Comparison of ENCODE assay signal across 8 cellular contexts in genomic region chr5:139708877-139709586, GRCh38.
DNase-seq lines count a peak whose midpoint lies in the region; ATAC-seq and TF ChIP-seq lines count a peak whose summit lies in the region.

No MANE protein-coding gene starts in this region.

- peak overlapping the region in 1 of 2 donors; percentile 47 for H3K27ac ChIP-seq in uterus

- no peak for ATAC-seq in activated T-cell treated with anti-CD3 and anti-CD28 coated beads, Interleukin-2, amount 50 U/mL, for 4 hours
- no peak for ATAC-seq in HG03025 (IDR thresholded peaks at IDR 0.05; ENCODE audit: low FRiP score, unreplicated experiment)
- no peak for ATAC-seq in GM19455 (IDR thresholded peaks at IDR 0.05; ENCODE audit: unreplicated experiment)

- H3K4me1 ChIP-seq in uterus: peaks cover 0 to 11% of the 10 kb centered on the region in 2 donors

- no peaks in the 10 kb centered on the region for H3K36me3 Mint-ChIP-seq in activated T-cell treated with anti-CD3 and anti-CD28 coated beads, Interleukin-2, amount 50 U/mL, for 4 hours (ENCODE audit: insufficient read depth)

- H3K27me3 Mint-ChIP-seq in activated T-cell treated with anti-CD3 and anti-CD28 coated beads, Interleukin-2, amount 50 U/mL, for 4 hours (ENCODE audit: low read depth): peaks cover 7% of the 10 kb centered on the region

- H3K9me3 Mint-ChIP-seq in activated T-cell treated with anti-CD3 and anti-CD28 coated beads, Interleukin-2, amount 50 U/mL, for 4 hours: no peaks in the 10 kb centered on the region

- peak in 1 of 2 donors; percentile 9 for TF ChIP-seq POLR2A in uterus (IDR thresholded peaks at IDR 0.05)

- H3K4me3 ChIP-seq in epithelial cell of proximal tubule (ENCODE audit: low read depth, low read length): peak overlapping the region; percentile 43
- peak overlapping the region; percentile 10 to 11 for H3K4me3 ChIP-seq in uterus

- peaks cover 30% of the 10 kb centered on the region for H3K4me1 Mint-ChIP-seq in activated T-cell treated with anti-CD3 and anti-CD28 coated beads, Interleukin-2, amount 50 U/mL, for 4 hours (ENCODE audit: low read depth)

- intact Hi-C loops in uterus (cut with DNase I; ENCODE audit: low total_unique reads): no loop called here

- TF ChIP-seq CTCF in epithelial cell of proximal tubule (conservative IDR thresholded peaks at IDR 0.05; ENCODE audit: low read depth, low read length): no peak
- TF ChIP-seq CTCF in uterus (IDR thresholded peaks at IDR 0.05): no peak

- H3K9me3 ChIP-seq in uterus: no peaks in the 10 kb centered on the region

- no peaks in the 10 kb centered on the region for H3K27me3 ChIP-seq in uterus

- no peak for DNase-seq in activated T-cell treated with anti-CD3 and anti-CD28 coated beads, Interleukin-2, amount 50 U/mL, for 4 hours
- no peak for DNase-seq in activated T-cell treated with anti-CD3 and anti-CD28 coated beads, Interleukin-2, amount 50 U/mL, for 48 hours
- DNase-seq in OCI-M2 (lab: John Stamatoyannopoulos, UW; ENCODE audit: unreplicated experiment) (peak; percentile 79), epithelial cell of proximal tubule (ENCODE audit: low read depth) (peak; percentile 23), midbrain (lab: John Stamatoyannopoulos, UW) (peak; percentile 56), uterus (peak; percentile 73 to 74)

- peak overlapping the region; percentile 33 for H3K4me3 Mint-ChIP-seq in activated T-cell treated with anti-CD3 and anti-CD28 coated beads, Interleukin-2, amount 50 U/mL, for 4 hours

- no peaks in the 10 kb centered on the region for H3K36me3 ChIP-seq in uterus

Comparison
In these comparisons a context has a peak if more than half of its experiments do, and no peak if none do; other contexts are left out.
1. DNase-seq: peak in OCI-M2 (single experiment), epithelial cell of proximal tubule (single experiment), midbrain (single experiment) and uterus (2 of 2); none in activated T-cell treated with anti-CD3 and anti-CD28 coated beads, Interleukin-2, amount 50 U/mL, for 4 hours (single experiment) and activated T-cell treated with anti-CD3 and anti-CD28 coated beads, Interleukin-2, amount 50 U/mL, for 48 hours (0 of 2).